33 cellular contexts compared by ENCODE assay signal in genomic region chr3:170680593-170680992, GRCh38.
"Had no signal": no experiment of that assay in that cellular context is flagged by ENCODE, and none has a peak within 500 bp of the region (broad histone marks: within the 10 kb centered on the region; RNA-seq: fewer than 3 reads in every experiment).

No MANE protein-coding gene starts in this region.

- ATAC-seq: activated CD4-positive, alpha-beta T cell treated with anti-CD3 and anti-CD28 coated beads for 36 hours; activated CD8-positive, alpha-beta memory T cell treated with anti-CD3 and anti-CD28 coated beads, Interleukin-2, amount 10 ng/mL, durations not matched to agents 7 days and 5 days; activated CD8-positive, alpha-beta T cell treated with anti-CD3 and anti-CD28 coated beads, Interleukin-2, amount 10 ng/mL, durations not matched to agents 7 days and 5 days; activated naive CD8-positive, alpha-beta T cell treated with anti-CD3 and anti-CD28 coated beads, Interleukin-2, amount 50 U/mL, for 24 hours; body of pancreas; esophagus mucosa; heart left ventricle; T-helper 17 cell had no signal

- H3K36me3 ChIP-seq: adrenal gland, breast epithelium, cardiac muscle cell, colonic mucosa, heart left ventricle had no signal

- H3K4me1 ChIP-seq: adrenal gland, body of pancreas, breast epithelium, colonic mucosa, heart left ventricle had no signal

- FAIRE-seq: endometrium, frontal cortex had no signal

- H3K4me3 ChIP-seq: adrenal gland, body of pancreas, breast epithelium, cardiac muscle cell, colonic mucosa, heart left ventricle had no signal

- DNase-seq: activated CD4-positive, alpha-beta memory T cell treated with anti-CD3 and anti-CD28 coated beads for 36 hours; activated CD4-positive, alpha-beta T cell treated with anti-CD3 and anti-CD28 coated beads for 36 hours; activated CD4-positive, alpha-beta T cell treated with anti-CD3 and anti-CD28 coated beads, Interleukin-2, amount 10 ng/mL, durations not matched to agents 24 days and 14 days; activated CD4-positive, CD25-positive, alpha-beta regulatory T cell; activated CD4-positive, CD25-positive, alpha-beta regulatory T cell treated with anti-CD3 and anti-CD28 coated beads, Interleukin-2, amount 50 U/mL, for 72 hours; activated CD8-positive, alpha-beta memory T cell treated with anti-CD3 and anti-CD28 coated beads, Interleukin-2, amount 10 ng/mL, durations not matched to agents 7 days and 5 days; activated CD8-positive, alpha-beta memory T cell treated with anti-CD3 and anti-CD28 coated beads, Interleukin-2, amount 50 U/mL, for 4 hours; activated CD8-positive, alpha-beta T cell treated with anti-CD3 and anti-CD28 coated beads, Interleukin-2, amount 10 ng/mL, durations not matched to agents 7 days and 5 days; activated effector memory CD4-positive, alpha-beta T cell treated with anti-CD3 and anti-CD28 coated beads, Interleukin-2, amount 50 U/mL, for 16 hours; activated naive CD4-positive, alpha-beta T cell treated with anti-CD3 and anti-CD28 coated beads for 36 hours; activated naive CD8-positive, alpha-beta T cell treated with anti-CD3 and anti-CD28 coated beads for 36 hours; activated naive CD8-positive, alpha-beta T cell treated with anti-CD3 and anti-CD28 coated beads, Interleukin-2, amount 50 U/mL, for 24 hours; activated T-cell treated with anti-CD3 and anti-CD28 coated beads, Interleukin-2, amount 50 U/mL, for 1 hour; activated T-cell treated with anti-CD3 and anti-CD28 coated beads, Interleukin-2, amount 50 U/mL, for 48 hours; adrenal gland; amygdala; aorta; body of pancreas; central memory CD4-positive, alpha-beta T cell; cerebellar nuclear complex; colonic mucosa; effector CD8-positive, alpha-beta T cell; foreskin fibroblast; glutamatergic neuron; heart left ventricle; T-helper 1 cell; T-helper 17 cell; T1000 had no signal

- H3K27ac ChIP-seq: adrenal gland, body of pancreas, breast epithelium, cardiac muscle cell, colonic mucosa, heart left ventricle had no signal

- H3K27me3 ChIP-seq: adrenal gland, body of pancreas, breast epithelium, cardiac muscle cell, colonic mucosa, heart left ventricle had no signal

- H3K9me3 ChIP-seq: adrenal gland, body of pancreas, breast epithelium, colonic mucosa, heart left ventricle had no signal
